Comparison of ENCODE assay signal across 23 cellular contexts in the genomic region with DNA sequence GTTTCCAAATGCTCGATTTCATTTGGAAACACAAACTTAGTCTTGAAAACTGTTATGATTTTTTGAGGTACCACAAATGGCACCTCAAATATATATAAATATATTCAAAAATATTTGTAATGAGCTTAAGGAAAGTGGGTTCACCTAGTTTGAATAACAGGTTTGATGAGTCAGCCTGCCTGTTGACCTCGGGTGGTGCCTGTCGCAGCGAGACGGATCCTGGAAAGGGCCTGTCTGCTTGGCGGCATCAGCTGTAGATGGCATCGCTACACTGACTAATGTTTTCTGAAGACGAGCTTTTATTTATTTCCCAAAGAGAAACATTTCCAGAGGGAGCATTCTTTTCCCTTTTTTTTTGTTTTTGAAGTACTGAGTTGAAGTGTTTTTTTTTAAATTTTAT. TPM values are rescaled to one million over a fixed set of nuclear protein-coding genes. Genes with fewer than 3 reads are reported as not detected.
"Had no signal": no experiment of that assay in that cellular context is flagged by ENCODE, and none has a peak within 500 bp of the region (broad histone marks: within the 10 kb centered on the region; RNA-seq: fewer than 3 reads in every experiment).

No MANE protein-coding gene starts in this region.

- H3K4me1 ChIP-seq: neural progenitor cell, psoas muscle, suprapubic skin had no signal

- H3K4me2 ChIP-seq: neural progenitor cell had no signal

- H3K4me3 Mint-ChIP-seq: activated CD4-positive, alpha-beta T cell treated with anti-CD3 and anti-CD28 coated beads, Interleukin-2, amount 10 ng/mL, durations not matched to agents 24 days and 14 days; activated T-cell treated with anti-CD3 and anti-CD28 coated beads, Interleukin-2, amount 50 U/mL, for 72 hours; memory B cell; naive thymus-derived CD4-positive, alpha-beta T cell; neural progenitor cell; stimulated activated naive CD8-positive, alpha-beta T cell treated with anti-CD3 and anti-CD28 coated beads, Interleukin-15, amount 100 ng/mL, for 72 hours had no signal

- H3K27me3 ChIP-seq: neural progenitor cell had no signal

- H3K36me3 ChIP-seq: neural progenitor cell, suprapubic skin had no signal

- H3K27ac Mint-ChIP-seq: activated CD4-positive, alpha-beta T cell treated with anti-CD3 and anti-CD28 coated beads, Interleukin-2, amount 10 ng/mL, durations not matched to agents 24 days and 14 days; activated naive CD4-positive, alpha-beta T cell treated with anti-CD3 and anti-CD28 coated beads, Interleukin-2, amount 50 U/mL, for 72 hours; activated T-cell treated with anti-CD3 and anti-CD28 coated beads, Interleukin-2, amount 50 U/mL, for 72 hours; memory B cell; stimulated activated naive CD8-positive, alpha-beta T cell treated with anti-CD3 and anti-CD28 coated beads, Interleukin-15, amount 100 ng/mL, for 72 hours had no signal

- ATAC-seq: activated naive CD4-positive, alpha-beta T cell treated with anti-CD3 and anti-CD28 coated beads, Interleukin-2, amount 50 U/mL, for 72 hours; activated T-cell treated with anti-CD3 and anti-CD28 coated beads, Interleukin-2, amount 50 U/mL, for 72 hours; left ventricle myocardium superior; naive thymus-derived CD4-positive, alpha-beta T cell; psoas muscle; right cardiac atrium; stimulated activated naive CD8-positive, alpha-beta T cell treated with anti-CD3 and anti-CD28 coated beads, Interleukin-15, amount 100 ng/mL, for 72 hours had no signal

- H3K27ac ChIP-seq: neural progenitor cell, psoas muscle, suprapubic skin had no signal

- H3K27me3 Mint-ChIP-seq: activated CD4-positive, alpha-beta T cell treated with anti-CD3 and anti-CD28 coated beads, Interleukin-2, amount 10 ng/mL, durations not matched to agents 24 days and 14 days had no signal

- H3K36me3 Mint-ChIP-seq: activated naive CD4-positive, alpha-beta T cell treated with anti-CD3 and anti-CD28 coated beads, Interleukin-2, amount 50 U/mL, for 72 hours; memory B cell; naive thymus-derived CD4-positive, alpha-beta T cell; neural progenitor cell had no signal

- H3K9me3 ChIP-seq: psoas muscle, suprapubic skin had no signal

- H3K9me3 Mint-ChIP-seq: activated CD4-positive, alpha-beta T cell treated with anti-CD3 and anti-CD28 coated beads, Interleukin-2, amount 10 ng/mL, durations not matched to agents 24 days and 14 days; activated naive CD4-positive, alpha-beta T cell treated with anti-CD3 and anti-CD28 coated beads, Interleukin-2, amount 50 U/mL, for 72 hours; stimulated activated naive CD8-positive, alpha-beta T cell treated with anti-CD3 and anti-CD28 coated beads, Interleukin-15, amount 100 ng/mL, for 72 hours had no signal

- H3K4me3 ChIP-seq: neural progenitor cell, psoas muscle, suprapubic skin had no signal

- DNase-seq: activated CD4-positive, alpha-beta T cell treated with anti-CD3 and anti-CD28 coated beads, Interleukin-2, amount 10 ng/mL, durations not matched to agents 24 days and 14 days; activated gamma-delta T cell treated with Interleukin-2 at 50 U/mL for 16 hours; activated T-cell treated with anti-CD3 and anti-CD28 coated beads, Interleukin-2, amount 50 U/mL, for 72 hours; dermis blood vessel endothelial cell; left ventricle myocardium superior; psoas muscle; right cardiac atrium; small intestine; stimulated activated CD4-positive, alpha-beta T cell treated with anti-CD3 and anti-CD28 coated beads, Interleukin-4, amount 100 ng/mL, for 1 hour; stimulated activated naive CD8-positive, alpha-beta T cell treated with anti-CD3 and anti-CD28 coated beads, Interleukin-15, amount 100 ng/mL, for 72 hours; T1000; trophoblast cell had no signal

- H2AFZ ChIP-seq: neural progenitor cell had no signal

RNA-seq across cellular contexts. Expression of a gene that starts 6.9 kb away (rescaled TPM):
- total RNA-seq: activated CD4-positive, alpha-beta T cell treated with anti-CD3 and anti-CD28 coated beads, Interleukin-2, amount 10 ng/mL, durations not matched to agents 24 days and 14 days; activated naive CD4-positive, alpha-beta T cell treated with anti-CD3 and anti-CD28 coated beads, Interleukin-2, amount 50 U/mL, for 72 hours; activated T-cell treated with anti-CD3 and anti-CD28 coated beads, Interleukin-2, amount 50 U/mL, for 72 hours; bronchial epithelial cell; chondrocyte; dermis blood vessel endothelial cell; epithelial cell of proximal tubule; left ventricle myocardium superior; naive thymus-derived CD4-positive, alpha-beta T cell; osteoblast; psoas muscle; suprapubic skin; T-helper 1 cell treated with Interleukin-12 subunit alpha and Interleukin-12 subunit beta and Interleukin-4 antibody, amounts not matched to agents 30 ng/mL and 1 ng/mL, for 36 hours had no signal

RNA-seq across cellular contexts. Expression of a gene that starts 38.5 kb away (rescaled TPM):
- total RNA-seq: activated CD4-positive, alpha-beta T cell treated with anti-CD3 and anti-CD28 coated beads, Interleukin-2, amount 10 ng/mL, durations not matched to agents 24 days and 14 days; activated naive CD4-positive, alpha-beta T cell treated with anti-CD3 and anti-CD28 coated beads, Interleukin-2, amount 50 U/mL, for 72 hours; activated T-cell treated with anti-CD3 and anti-CD28 coated beads, Interleukin-2, amount 50 U/mL, for 72 hours; bronchial epithelial cell; chondrocyte; epithelial cell of proximal tubule; kidney epithelial cell; left ventricle myocardium superior; naive thymus-derived CD4-positive, alpha-beta T cell; osteoblast; psoas muscle; right cardiac atrium; T-helper 1 cell treated with Interleukin-12 subunit alpha and Interleukin-12 subunit beta and Interleukin-4 antibody, amounts not matched to agents 30 ng/mL and 1 ng/mL, for 36 hours had no signal
